In the genomic region with DNA sequence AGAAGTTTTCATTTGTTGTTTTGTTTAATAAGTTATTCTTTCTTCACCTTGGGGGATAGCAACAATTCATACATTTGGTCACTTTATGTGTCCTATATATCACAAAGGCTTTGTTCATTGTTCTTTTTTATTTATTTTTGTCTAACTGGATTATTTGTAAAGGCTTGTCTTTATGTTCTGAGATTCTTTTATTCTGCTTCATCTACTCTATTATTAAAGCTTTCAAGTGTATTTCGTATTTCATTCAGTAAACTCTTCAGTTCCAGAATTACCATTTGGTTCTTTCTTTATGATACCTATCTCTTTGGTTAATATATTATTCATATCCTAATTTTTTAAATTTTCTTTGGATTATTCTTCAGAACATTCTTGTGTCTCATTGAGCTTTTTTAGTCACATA, we compare ENCODE assay signal across 23 cellular contexts.
DNase-seq lines count a peak whose midpoint lies in the region; ATAC-seq, FAIRE-seq and TF ChIP-seq lines count a peak whose summit lies in the region.
"Had no signal": no experiment of that assay in that cellular context is flagged by ENCODE, and none has a peak within 500 bp of the region (broad histone marks: within the 10 kb centered on the region; RNA-seq: fewer than 3 reads in every experiment).

No MANE protein-coding gene starts in this region.

- TF ChIP-seq POLR2A in K562 (conservative IDR thresholded peaks at IDR 0.05): no peak

- no peak for TF ChIP-seq RAD21 in K562 (CRISPR knock-in tag; conservative IDR thresholded peaks at IDR 0.05 in 1 of 2, IDR thresholded peaks at IDR 0.05 in 1 of 2)

- peaks cover 25% of the 10 kb centered on the region for H3K9me3 ChIP-seq in Karpas-422 (ENCODE audit: low read length)
- H3K9me3 ChIP-seq in K562 (replicated peaks; ENCODE audit: control insufficient read depth, insufficient read depth, low read depth, low read length): no peaks in the 10 kb centered on the region; the same call in none of the 2 replicates
- H3K9me3 ChIP-seq: HAP-1 had no signal

- H2AFZ ChIP-seq in Karpas-422 (ENCODE audit: low read length) (no peak overlapping the region), K562 (ENCODE audit: low read depth, low read length) (no peak overlapping the region)

- BruUV-seq in K562 (replicated peaks; lab: Mats Ljungman, UMichigan): no TSS peak

- FAIRE-seq in K562 (lab: Jason Lieb, UNC): no peak
- FAIRE-seq: A549, D721Med, G401.6, GM12892, H54 had no signal

- H3K9ac ChIP-seq in Karpas-422 (ENCODE audit: low read length) (no peak overlapping the region), K562 (ENCODE audit: insufficient read depth in 1 of 2, low read depth in 2 of 2, low read length in 2 of 2) (no peak overlapping the region)
- H3K9ac ChIP-seq: BLaER1 treated with 17β-estradiol and CSF1 and Interleukin-3, amounts not matched to agents 10 nM and 100 nM had no signal

- DNase-seq in DMS 273 (lab: John Stamatoyannopoulos, UW; ENCODE audit: unreplicated experiment) (peak; percentile 22), DMS 273 treated with DMSO at 0.1 percent for 48 hours (lab: John Stamatoyannopoulos, UW) (no peak), Karpas-422 (peak; percentile 52), K562 (ENCODE audit: extremely low read depth in 1 of 4, low spot score in 3 of 4) (no peak), cortex of kidney (lab: John Stamatoyannopoulos, UW) (no peak)
- no peak for DNase-seq in stimulated activated CD8-positive, alpha-beta memory T cell treated with anti-CD3 and anti-CD28 coated beads, Interleukin-4, amount 100 ng/mL, for 48 hours
- DNase-seq: ACHN; AML-193; BE2C; CD4-positive, alpha-beta T cell; CD8-positive, alpha-beta memory T cell; DMS153; DND-41; GOT3; HFFc6 had no signal

- H4K20me1 ChIP-seq in Karpas-422 (ENCODE audit: insufficient read depth, low read depth, low read length) (no peaks in the 10 kb centered on the region), K562 (replicated peaks; ENCODE audit: control insufficient read depth, insufficient read depth, low read length) (no peaks in the 10 kb centered on the region)
- H4K20me1 ChIP-seq: BLaER1 treated with 17β-estradiol and CSF1 and Interleukin-3, amounts not matched to agents 10 nM and 100 nM had no signal

- no peak for TF ChIP-seq CTCF in K562 (IDR thresholded peaks at IDR 0.05 in 2 of 3, conservative IDR thresholded peaks at IDR 0.05 in 1 of 3; ENCODE audit: insufficient read depth in 2 of 3, low read depth in 1 of 3, low read length in 3 of 3)

- H3K36me3 ChIP-seq in Karpas-422 (ENCODE audit: insufficient read depth, low read length) (no peaks in the 10 kb centered on the region), K562 (ENCODE audit: control insufficient read depth, insufficient read depth, low read length) (no peaks in the 10 kb centered on the region)
- H3K36me3 ChIP-seq: BE2C; BLaER1 treated with 17β-estradiol and CSF1 and Interleukin-3, amounts not matched to agents 10 nM and 100 nM; HAP-1 had no signal

- H3K4me2 ChIP-seq in Karpas-422 (ENCODE audit: low read depth, low read length, poor library complexity, severe bottlenecking) (no peak overlapping the region), K562 (ENCODE audit: insufficient read depth, low read length) (no peak overlapping the region)
- H3K4me2 ChIP-seq: A549; BLaER1 treated with 17β-estradiol and CSF1 and Interleukin-3, amounts not matched to agents 10 nM and 100 nM had no signal

- CTCF ChIA-PET in K562 (lab: Yijun Ruan, JAX; ENCODE audit: low intra/inter-chr PET ratio): no interaction called here

- H3K9me2 ChIP-seq in Karpas-422 (replicated peaks; ENCODE audit: insufficient read depth, low read length): no peaks in the 10 kb centered on the region

- no peak for ATAC-seq in K562
- ATAC-seq: A549 had no signal

- H3K79me2 ChIP-seq in Karpas-422 (ENCODE audit: low read length) (no peaks in the 10 kb centered on the region), K562 (ENCODE audit: control insufficient read depth, insufficient read depth, low read length) (no peaks in the 10 kb centered on the region)

- in situ Hi-C loops in K562 (cut with MboI): no loop called here

- WGBS in K562 (ENCODE audit: insufficient coverage, low coverage, missing lambda C conversion rate): 0% methylated on average over 1 of the region's 1 CpG

- H3K4me1 ChIP-seq in Karpas-422 (ENCODE audit: low read length) (no peaks in the 10 kb centered on the region), K562 (replicated peaks in 1 of 2; ENCODE audit: control insufficient read depth in 2 of 2, insufficient read depth in 2 of 2, low read length in 2 of 2) (no peaks in the 10 kb centered on the region)
- H3K4me1 ChIP-seq: A549; BE2C; BLaER1 treated with 17β-estradiol and CSF1 and Interleukin-3, amounts not matched to agents 10 nM and 100 nM; HAP-1 had no signal

- intact Hi-C loops in K562 (cut with micrococcal nuclease): no loop called here

- POLR2A ChIA-PET in K562 (lab: Yijun Ruan, JAX): no interaction called here

- H3K27me3 ChIP-seq in Karpas-422 (ENCODE audit: low read length): no peaks in the 10 kb centered on the region
- no peaks in the 10 kb centered on the region for H3K27me3 ChIP-seq in K562 (ENCODE audit: control insufficient read depth in 2 of 2, insufficient read depth in 2 of 2, low read length in 2 of 2)
- H3K27me3 ChIP-seq: BE2C; BLaER1 treated with 17β-estradiol and CSF1 and Interleukin-3, amounts not matched to agents 10 nM and 100 nM had no signal

- H3K27ac ChIP-seq in Karpas-422 (ENCODE audit: low read length): no peak overlapping the region
- H3K27ac ChIP-seq in K562 (ENCODE audit: extremely low read depth, low read depth, low read length): no peak overlapping the region
- H3K27ac ChIP-seq: 22Rv1; A549; BLaER1 treated with 17β-estradiol and CSF1 and Interleukin-3, amounts not matched to agents 10 nM and 100 nM had no signal

- H3K9me1 ChIP-seq in K562 (ENCODE audit: control insufficient read depth, insufficient read depth, low read length): no peaks in the 10 kb centered on the region

- H3K4me3 ChIP-seq in Karpas-422 (ENCODE audit: low read length) (no peak overlapping the region), K562 (no peak overlapping the region)
- H3K4me3 ChIP-seq: A549; BLaER1 treated with 17β-estradiol and CSF1 and Interleukin-3, amounts not matched to agents 10 nM and 100 nM; HAP-1 had no signal

- no peak for TF ChIP-seq EP300 in K562 (IDR thresholded peaks at IDR 0.05; ENCODE audit: low read length)

TF ChIP-seq in K562, 482 proteins besides CTCF, POLR2A, EP300 and RAD21:
- TF ChIP-seq, protein P1, sequence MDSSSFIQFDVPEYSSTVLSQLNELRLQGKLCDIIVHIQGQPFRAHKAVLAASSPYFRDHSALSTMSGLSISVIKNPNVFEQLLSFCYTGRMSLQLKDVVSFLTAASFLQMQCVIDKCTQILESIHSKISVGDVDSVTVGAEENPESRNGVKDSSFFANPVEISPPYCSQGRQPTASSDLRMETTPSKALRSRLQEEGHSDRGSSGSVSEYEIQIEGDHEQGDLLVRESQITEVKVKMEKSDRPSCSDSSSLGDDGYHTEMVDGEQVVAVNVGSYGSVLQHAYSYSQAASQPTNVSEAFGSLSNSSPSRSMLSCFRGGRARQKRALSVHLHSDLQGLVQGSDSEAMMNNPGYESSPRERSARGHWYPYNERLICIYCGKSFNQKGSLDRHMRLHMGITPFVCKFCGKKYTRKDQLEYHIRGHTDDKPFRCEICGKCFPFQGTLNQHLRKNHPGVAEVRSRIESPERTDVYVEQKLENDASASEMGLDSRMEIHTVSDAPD (CRISPR knock-in tag; IDR thresholded peaks at IDR 0.05): no peak
- TF ChIP-seq, protein P2, sequence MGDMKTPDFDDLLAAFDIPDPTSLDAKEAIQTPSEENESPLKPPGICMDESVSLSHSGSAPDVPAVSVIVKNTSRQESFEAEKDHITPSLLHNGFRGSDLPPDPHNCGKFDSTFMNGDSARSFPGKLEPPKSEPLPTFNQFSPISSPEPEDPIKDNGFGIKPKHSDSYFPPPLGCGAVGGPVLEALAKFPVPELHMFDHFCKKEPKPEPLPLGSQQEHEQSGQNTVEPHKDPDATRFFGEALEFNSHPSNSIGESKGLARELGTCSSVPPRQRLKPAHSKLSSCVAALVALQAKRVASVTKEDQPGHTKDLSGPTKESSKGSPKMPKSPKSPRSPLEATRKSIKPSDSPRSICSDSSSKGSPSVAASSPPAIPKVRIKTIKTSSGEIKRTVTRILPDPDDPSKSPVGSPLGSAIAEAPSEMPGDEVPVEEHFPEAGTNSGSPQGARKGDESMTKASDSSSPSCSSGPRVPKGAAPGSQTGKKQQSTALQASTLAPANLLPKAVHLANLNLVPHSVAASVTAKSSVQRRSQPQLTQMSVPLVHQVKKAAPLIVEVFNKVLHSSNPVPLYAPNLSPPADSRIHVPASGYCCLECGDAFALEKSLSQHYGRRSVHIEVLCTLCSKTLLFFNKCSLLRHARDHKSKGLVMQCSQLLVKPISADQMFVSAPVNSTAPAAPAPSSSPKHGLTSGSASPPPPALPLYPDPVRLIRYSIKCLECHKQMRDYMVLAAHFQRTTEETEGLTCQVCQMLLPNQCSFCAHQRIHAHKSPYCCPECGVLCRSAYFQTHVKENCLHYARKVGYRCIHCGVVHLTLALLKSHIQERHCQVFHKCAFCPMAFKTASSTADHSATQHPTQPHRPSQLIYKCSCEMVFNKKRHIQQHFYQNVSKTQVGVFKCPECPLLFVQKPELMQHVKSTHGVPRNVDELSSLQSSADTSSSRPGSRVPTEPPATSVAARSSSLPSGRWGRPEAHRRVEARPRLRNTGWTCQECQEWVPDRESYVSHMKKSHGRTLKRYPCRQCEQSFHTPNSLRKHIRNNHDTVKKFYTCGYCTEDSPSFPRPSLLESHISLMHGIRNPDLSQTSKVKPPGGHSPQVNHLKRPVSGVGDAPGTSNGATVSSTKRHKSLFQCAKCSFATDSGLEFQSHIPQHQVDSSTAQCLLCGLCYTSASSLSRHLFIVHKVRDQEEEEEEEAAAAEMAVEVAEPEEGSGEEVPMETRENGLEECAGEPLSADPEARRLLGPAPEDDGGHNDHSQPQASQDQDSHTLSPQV (IDR thresholded peaks at IDR 0.05): no peak
- TF ChIP-seq TRIM28 (IDR thresholded peaks at IDR 0.05): peak; percentile 50; the same call in 1 of the 2 replicates
TF ChIP-seq in K562: peak in this region for 1.

Comparison
In these comparisons a context has a peak if more than half of its experiments do, and no peak if none do; other contexts are left out.
1. DNase-seq: peak in DMS 273 (single experiment) and Karpas-422 (single experiment); none in DMS 273 treated with DMSO at 0.1 percent for 48 hours (single experiment), K562 (0 of 4), cortex of kidney (single experiment) and stimulated activated CD8-positive, alpha-beta memory T cell treated with anti-CD3 and anti-CD28 coated beads, Interleukin-4, amount 100 ng/mL, for 48 hours (single experiment).